Comparison of ENCODE assay signal across 1 cellular context in the genomic region with DNA sequence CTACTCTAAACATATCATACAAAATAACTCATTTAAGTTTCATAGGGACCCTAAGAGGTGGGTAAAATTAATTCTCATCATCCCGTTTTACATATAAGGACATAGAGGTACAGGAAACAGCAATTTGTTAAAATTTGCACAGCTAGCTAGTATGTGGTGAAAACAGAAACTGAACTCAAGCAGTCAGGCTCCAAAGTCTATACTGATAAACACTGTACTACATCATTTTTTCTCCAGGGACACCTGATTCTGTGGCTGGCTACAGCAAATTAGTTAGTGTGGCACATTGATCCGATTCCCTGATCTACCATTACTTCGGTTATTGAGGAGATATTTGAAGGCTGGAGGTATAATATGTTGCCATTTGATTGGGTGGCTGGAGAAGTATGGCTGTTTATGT.
TF ChIP-seq lines count a peak whose summit lies in the region.

No MANE protein-coding gene starts in this region.

TF ChIP-seq in HepG2, 621 proteins besides CTCF, POLR2A, EP300 and RAD21:
- TF ChIP-seq, protein P1, sequence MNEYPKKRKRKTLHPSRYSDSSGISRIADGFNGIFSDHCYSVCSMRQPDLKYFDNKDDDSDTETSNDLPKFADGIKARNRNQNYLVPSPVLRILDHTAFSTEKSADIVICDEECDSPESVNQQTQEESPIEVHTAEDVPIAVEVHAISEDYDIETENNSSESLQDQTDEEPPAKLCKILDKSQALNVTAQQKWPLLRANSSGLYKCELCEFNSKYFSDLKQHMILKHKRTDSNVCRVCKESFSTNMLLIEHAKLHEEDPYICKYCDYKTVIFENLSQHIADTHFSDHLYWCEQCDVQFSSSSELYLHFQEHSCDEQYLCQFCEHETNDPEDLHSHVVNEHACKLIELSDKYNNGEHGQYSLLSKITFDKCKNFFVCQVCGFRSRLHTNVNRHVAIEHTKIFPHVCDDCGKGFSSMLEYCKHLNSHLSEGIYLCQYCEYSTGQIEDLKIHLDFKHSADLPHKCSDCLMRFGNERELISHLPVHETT (CRISPR knock-in tag; conservative IDR thresholded peaks at IDR 0.05): no peak
- TF ChIP-seq, protein P2, sequence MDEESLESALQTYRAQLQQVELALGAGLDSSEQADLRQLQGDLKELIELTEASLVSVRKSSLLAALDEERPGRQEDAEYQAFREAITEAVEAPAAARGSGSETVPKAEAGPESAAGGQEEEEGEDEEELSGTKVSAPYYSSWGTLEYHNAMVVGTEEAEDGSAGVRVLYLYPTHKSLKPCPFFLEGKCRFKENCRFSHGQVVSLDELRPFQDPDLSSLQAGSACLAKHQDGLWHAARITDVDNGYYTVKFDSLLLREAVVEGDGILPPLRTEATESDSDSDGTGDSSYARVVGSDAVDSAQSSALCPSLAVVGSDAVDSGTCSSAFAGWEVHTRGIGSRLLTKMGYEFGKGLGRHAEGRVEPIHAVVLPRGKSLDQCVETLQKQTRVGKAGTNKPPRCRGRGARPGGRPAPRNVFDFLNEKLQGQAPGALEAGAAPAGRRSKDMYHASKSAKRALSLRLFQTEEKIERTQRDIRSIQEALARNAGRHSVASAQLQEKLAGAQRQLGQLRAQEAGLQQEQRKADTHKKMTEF (CRISPR knock-in tag; IDR thresholded peaks at IDR 0.05): no peak
- TF ChIP-seq NR2C2 (CRISPR knock-in tag; IDR thresholded peaks at IDR 0.05; ENCODE audit: borderline replicate concordance) (no peak), NFYB (CRISPR knock-in tag; IDR thresholded peaks at IDR 0.05) (no peak), DNMT3B (CRISPR knock-in tag; conservative IDR thresholded peaks at IDR 0.05) (no peak), RAD51 (IDR thresholded peaks at IDR 0.05; ENCODE audit: borderline replicate concordance) (no peak), SAP130 (CRISPR knock-in tag; IDR thresholded peaks at IDR 0.05; ENCODE audit: low read depth) (no peak), ZNF256 (CRISPR knock-in tag; conservative IDR thresholded peaks at IDR 0.05) (no peak), ZNF556 (CRISPR knock-in tag; IDR thresholded peaks at IDR 0.05; ENCODE audit: borderline replicate concordance) (no peak), NFE2L1 (CRISPR knock-in tag; IDR thresholded peaks at IDR 0.05; ENCODE audit: borderline replicate concordance) (no peak), KDM5A (IDR thresholded peaks at IDR 0.05; ENCODE audit: borderline replicate concordance, low read length) (no peak), ZNF207 (IDR thresholded peaks at IDR 0.05; ENCODE audit: borderline replicate concordance) (no peak)
- TF ChIP-seq, protein P3, sequence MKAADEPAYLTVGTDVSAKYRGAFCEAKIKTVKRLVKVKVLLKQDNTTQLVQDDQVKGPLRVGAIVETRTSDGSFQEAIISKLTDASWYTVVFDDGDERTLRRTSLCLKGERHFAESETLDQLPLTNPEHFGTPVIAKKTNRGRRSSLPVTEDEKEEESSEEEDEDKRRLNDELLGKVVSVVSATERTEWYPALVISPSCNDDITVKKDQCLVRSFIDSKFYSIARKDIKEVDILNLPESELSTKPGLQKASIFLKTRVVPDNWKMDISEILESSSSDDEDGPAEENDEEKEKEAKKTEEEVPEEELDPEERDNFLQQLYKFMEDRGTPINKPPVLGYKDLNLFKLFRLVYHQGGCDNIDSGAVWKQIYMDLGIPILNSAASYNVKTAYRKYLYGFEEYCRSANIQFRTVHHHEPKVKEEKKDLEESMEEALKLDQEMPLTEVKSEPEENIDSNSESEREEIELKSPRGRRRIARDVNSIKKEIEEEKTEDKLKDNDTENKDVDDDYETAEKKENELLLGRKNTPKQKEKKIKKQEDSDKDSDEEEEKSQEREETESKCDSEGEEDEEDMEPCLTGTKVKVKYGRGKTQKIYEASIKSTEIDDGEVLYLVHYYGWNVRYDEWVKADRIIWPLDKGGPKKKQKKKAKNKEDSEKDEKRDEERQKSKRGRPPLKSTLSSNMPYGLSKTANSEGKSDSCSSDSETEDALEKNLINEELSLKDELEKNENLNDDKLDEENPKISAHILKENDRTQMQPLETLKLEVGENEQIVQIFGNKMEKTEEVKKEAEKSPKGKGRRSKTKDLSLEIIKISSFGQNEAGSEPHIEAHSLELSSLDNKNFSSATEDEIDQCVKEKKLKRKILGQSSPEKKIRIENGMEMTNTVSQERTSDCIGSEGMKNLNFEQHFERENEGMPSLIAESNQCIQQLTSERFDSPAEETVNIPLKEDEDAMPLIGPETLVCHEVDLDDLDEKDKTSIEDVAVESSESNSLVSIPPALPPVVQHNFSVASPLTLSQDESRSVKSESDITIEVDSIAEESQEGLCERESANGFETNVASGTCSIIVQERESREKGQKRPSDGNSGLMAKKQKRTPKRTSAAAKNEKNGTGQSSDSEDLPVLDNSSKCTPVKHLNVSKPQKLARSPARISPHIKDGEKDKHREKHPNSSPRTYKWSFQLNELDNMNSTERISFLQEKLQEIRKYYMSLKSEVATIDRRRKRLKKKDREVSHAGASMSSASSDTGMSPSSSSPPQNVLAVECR (CRISPR knock-in tag; IDR thresholded peaks at IDR 0.05; ENCODE audit: borderline replicate concordance): no peak
